ENCODE assay signal across 25 cellular contexts in the genomic region with DNA sequence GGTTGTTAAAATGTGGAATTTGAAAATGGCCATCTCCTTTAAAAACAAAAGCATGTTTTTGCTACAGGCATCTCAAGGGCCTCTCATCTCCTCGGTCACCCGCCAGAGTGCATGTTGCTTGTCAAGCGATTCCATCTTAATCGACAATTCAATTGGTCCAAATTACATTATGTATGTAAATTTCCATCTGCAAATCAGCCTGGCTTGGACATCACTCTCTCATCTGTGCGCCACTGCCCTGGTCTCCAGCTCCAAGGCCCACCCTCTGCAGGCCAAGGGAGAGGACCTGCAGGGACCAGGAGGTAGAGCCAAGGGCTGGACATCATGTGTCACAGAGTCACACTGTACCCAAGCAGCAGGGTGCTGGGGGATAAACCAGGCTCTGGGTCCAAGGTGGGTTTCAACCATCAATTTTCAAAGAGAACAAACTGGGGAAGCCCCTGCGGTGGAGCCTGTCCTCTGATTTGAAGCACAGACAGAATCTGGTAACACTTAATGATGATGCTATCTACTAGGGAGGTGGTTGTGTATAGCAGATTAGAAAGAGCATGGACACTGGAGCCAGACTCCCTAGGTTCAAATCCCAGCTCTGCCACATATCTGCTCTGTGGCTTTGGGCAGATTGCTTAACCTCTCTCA.
DNase-seq lines count a peak whose midpoint lies in the region; ATAC-seq and TF ChIP-seq lines count a peak whose summit lies in the region.
"Had no signal": no experiment of that assay in that cellular context is flagged by ENCODE, and none has a peak within 500 bp of the region (broad histone marks: within the 10 kb centered on the region; RNA-seq: fewer than 3 reads in every experiment).

No MANE protein-coding gene starts in this region.

- H3K4me1 ChIP-seq in right atrium auricular region (peaks cover 0 to 10% of the 10 kb centered on the region in 2 donors), neuronal stem cell (ENCODE audit: control insufficient read depth in 2 of 2, insufficient read depth in 1 of 2, low read depth in 1 of 2, low read length in 2 of 2) (peaks cover 0 to 4% of the 10 kb centered on the region in 2 donors)

- TF ChIP-seq CTCF in right atrium auricular region (IDR thresholded peaks at IDR 0.05), result no peak

- H3K23ac ChIP-seq in neuronal stem cell (ENCODE audit: low read depth, low read length, poor library complexity), result no peak overlapping the region

- DNase-seq in cardiac septum (ENCODE audit: low spot score), result peak; percentile 47
- DNase-seq in right atrium auricular region (ENCODE audit: low spot score), result no peak
- DNase-seq in ecto neural progenitor cell (ENCODE audit: low spot score), result peak; percentile 21
- no peak for DNase-seq in neuronal stem cell (ENCODE audit: low spot score)
- DNase-seq in T-helper 2 cell, result no peak
- no peak for DNase-seq in NCI-H2081 (lab: John Stamatoyannopoulos, UW)
- DNase-seq: Calu3; CD8-positive, alpha-beta memory T cell; DMS153; GM23248; H9; MM.1S; NCI-H1048; NCI-H1417 treated with DMSO at 0.1 percent for 48 hours; NCI-H187; NCI-H446; NCI-H524 treated with DMSO at 0.1 percent for 48 hours; NCI-H774; NK-92 treated with Interleukin-12 subunit alpha and Interleukin-12 subunit beta, amount 100 ng/mL, for 24 hours; PC-3 had no signal

- ATAC-seq in GM19463 (IDR thresholded peaks at IDR 0.05; ENCODE audit: unreplicated experiment) (no peak), HG03469 (IDR thresholded peaks at IDR 0.05; ENCODE audit: unreplicated experiment) (no peak)
- ATAC-seq: PC-3 had no signal

- H3K79me1 ChIP-seq in neuronal stem cell (ENCODE audit: low read depth, low read length), result no peaks in the 10 kb centered on the region

- H3K9me3 ChIP-seq in right atrium auricular region, result no peaks in the 10 kb centered on the region
- no peaks in the 10 kb centered on the region for H3K9me3 ChIP-seq in neuronal stem cell (replicated peaks in 1 of 2; ENCODE audit: control insufficient read depth in 2 of 2, insufficient read depth in 1 of 2, low read depth in 1 of 2, low read length in 2 of 2)

- H2BK12ac ChIP-seq in neuronal stem cell (ENCODE audit: low read length), result no peak overlapping the region

- no peak overlapping the region for H2AK5ac ChIP-seq in neuronal stem cell (ENCODE audit: low read depth, low read length)

- intact Hi-C loops in cardiac septum (cut with DNase I), result no loop called here

- no peak overlapping the region for H3K9ac ChIP-seq in neuronal stem cell (ENCODE audit: low read depth, low read length, poor library complexity)
- H3K9ac ChIP-seq: GM23248, KMS-11 had no signal

- H2BK120ac ChIP-seq in neuronal stem cell (ENCODE audit: low read depth, low read length), result no peak overlapping the region

- H2BK5ac ChIP-seq in neuronal stem cell (ENCODE audit: low read length), result no peak overlapping the region

- no peak overlapping the region for H3K4me3 ChIP-seq in right atrium auricular region
- H3K4me3 ChIP-seq in neuronal stem cell (ENCODE audit: low read length in 2 of 2), result no peak overlapping the region
- H3K4me3 ChIP-seq: GM23248 had no signal

- peak overlapping the region; percentile 53 for H3K18ac ChIP-seq in neuronal stem cell (ENCODE audit: low read length)

- H3K14ac ChIP-seq in neuronal stem cell (ENCODE audit: low read length), result no peak overlapping the region

- no peak overlapping the region for H3K4ac ChIP-seq in neuronal stem cell (ENCODE audit: low read length)

- H3K27ac ChIP-seq in right atrium auricular region (no peak overlapping the region), neuronal stem cell (replicated peaks; ENCODE audit: low read length) (no peak overlapping the region)
- H3K27ac ChIP-seq: 22Rv1, GM23248, HL-60, KMS-11 had no signal

- H2AFZ ChIP-seq in neuronal stem cell (ENCODE audit: low read length), result no peak overlapping the region
- H2AFZ ChIP-seq: GM23248 had no signal

- H4K91ac ChIP-seq in neuronal stem cell (ENCODE audit: low read depth, low read length, poor library complexity), result no peak overlapping the region

- H3K27me3 ChIP-seq in right atrium auricular region (no peaks in the 10 kb centered on the region), neuronal stem cell (ENCODE audit: control insufficient read depth in 3 of 3, insufficient read depth in 3 of 3, low read depth in 1 of 3, low read length in 3 of 3) (peaks cover 0 to 11% (median 0%) of the 10 kb centered on the region in 3 experiments)

- H3K36me3 ChIP-seq in right atrium auricular region (no peaks in the 10 kb centered on the region), neuronal stem cell (replicated peaks in 1 of 2; ENCODE audit: control insufficient read depth in 2 of 2, insufficient read depth in 2 of 2, low read length in 2 of 2) (no peaks in the 10 kb centered on the region)

- H2BK15ac ChIP-seq in neuronal stem cell (ENCODE audit: low read length), result no peak overlapping the region

- H3K4me2 ChIP-seq in neuronal stem cell (ENCODE audit: insufficient read depth, low read length, poor library complexity, severe bottlenecking), result no peak overlapping the region
- H3K4me2 ChIP-seq: KMS-11 had no signal

- no CpG with 5 or more reads among the region's 6 CpGs for WGBS in neuronal stem cell (ENCODE audit: extremely low coverage in 2 of 2, insufficient read length in 2 of 2, insufficient replicate concordance in 1 of 2), 2 donors

- no peak overlapping the region for H4K8ac ChIP-seq in neuronal stem cell (ENCODE audit: low read depth, low read length)

Comparison
In these comparisons a context has a peak if more than half of its experiments do, and no peak if none do; other contexts are left out.
1. DNase-seq: peak in cardiac septum (single experiment) and ecto neural progenitor cell (single experiment); none in right atrium auricular region (single experiment), neuronal stem cell (single experiment), T-helper 2 cell (0 of 5) and NCI-H2081 (0 of 2).